ENCODE assay signal across 22 cellular contexts in genomic region chr2:109532728-109533076, GRCh38.
"Had no signal": no experiment of that assay in that cellular context is flagged by ENCODE, and none has a peak within 500 bp of the region (broad histone marks: within the 10 kb centered on the region; RNA-seq: fewer than 3 reads in every experiment).

No MANE protein-coding gene starts in this region.

- DNase-seq: activated CD4-positive, alpha-beta T cell treated with anti-CD3 and anti-CD28 coated beads for 48 hours; activated CD4-positive, alpha-beta T cell treated with anti-CD3 and anti-CD28 coated beads, Interleukin-2, amount 50 U/mL, for 4 hours; activated CD4-positive, CD25-positive, alpha-beta regulatory T cell treated with anti-CD3 and anti-CD28 coated beads, Interleukin-2, amount 50 U/mL, for 72 hours; activated CD8-positive, alpha-beta memory T cell treated with anti-CD3 and anti-CD28 coated beads, Interleukin-2, amount 10 ng/mL, durations not matched to agents 7 days and 5 days; activated CD8-positive, alpha-beta T cell treated with anti-CD3 and anti-CD28 coated beads, Interleukin-2, amount 10 ng/mL, durations not matched to agents 7 days and 5 days; activated naive CD4-positive, alpha-beta T cell treated with Interleukin-2 at 50 U/mL for 16 hours; activated T-cell treated with anti-CD3 and anti-CD28 coated beads, Interleukin-2, amount 50 U/mL, for 4 hours; amygdala; KG1; NCI-H1048; NCI-H146; NCI-H187 treated with DMSO at 0.1 percent for 48 hours; NCI-H2081 treated with DMSO at 0.1 percent for 48 hours; NCI-H446; NCI-H524; Peyer's patch; SHP77; T-helper 17 cell; T-helper 9 cell had no signal

- H3K27ac Mint-ChIP-seq: activated CD8-positive, alpha-beta memory T cell treated with anti-CD3 and anti-CD28 coated beads, Interleukin-2, amount 10 ng/mL, durations not matched to agents 7 days and 5 days; activated CD8-positive, alpha-beta T cell treated with anti-CD3 and anti-CD28 coated beads, Interleukin-2, amount 10 ng/mL, durations not matched to agents 7 days and 5 days; activated naive CD8-positive, alpha-beta T cell; brain; T-helper 17 cell; WTC11 had no signal

- H3K4me3 Mint-ChIP-seq: activated CD8-positive, alpha-beta memory T cell treated with anti-CD3 and anti-CD28 coated beads, Interleukin-2, amount 10 ng/mL, durations not matched to agents 7 days and 5 days; activated CD8-positive, alpha-beta T cell treated with anti-CD3 and anti-CD28 coated beads, Interleukin-2, amount 10 ng/mL, durations not matched to agents 7 days and 5 days; activated naive CD8-positive, alpha-beta T cell; activated T-cell treated with anti-CD3 and anti-CD28 coated beads, Interleukin-2, amount 50 U/mL, for 4 hours; brain; T-helper 17 cell; WTC11 had no signal

- H3K36me3 Mint-ChIP-seq: activated CD8-positive, alpha-beta memory T cell treated with anti-CD3 and anti-CD28 coated beads, Interleukin-2, amount 10 ng/mL, durations not matched to agents 7 days and 5 days; activated naive CD8-positive, alpha-beta T cell; brain had no signal

- H3K27me3 Mint-ChIP-seq: activated naive CD8-positive, alpha-beta T cell had no signal

- ATAC-seq: activated CD8-positive, alpha-beta memory T cell treated with anti-CD3 and anti-CD28 coated beads, Interleukin-2, amount 10 ng/mL, durations not matched to agents 7 days and 5 days; activated CD8-positive, alpha-beta T cell treated with anti-CD3 and anti-CD28 coated beads, Interleukin-2, amount 10 ng/mL, durations not matched to agents 7 days and 5 days; activated T-cell treated with anti-CD3 and anti-CD28 coated beads, Interleukin-2, amount 50 U/mL, for 4 hours; T-helper 17 cell; WTC11 had no signal

- H3K9me3 Mint-ChIP-seq: activated T-cell treated with anti-CD3 and anti-CD28 coated beads, Interleukin-2, amount 50 U/mL, for 4 hours had no signal

- H3K4me1 Mint-ChIP-seq: activated CD8-positive, alpha-beta memory T cell treated with anti-CD3 and anti-CD28 coated beads, Interleukin-2, amount 10 ng/mL, durations not matched to agents 7 days and 5 days had no signal
